Comparison of ENCODE assay signal across 17 cellular contexts in the genomic region with DNA sequence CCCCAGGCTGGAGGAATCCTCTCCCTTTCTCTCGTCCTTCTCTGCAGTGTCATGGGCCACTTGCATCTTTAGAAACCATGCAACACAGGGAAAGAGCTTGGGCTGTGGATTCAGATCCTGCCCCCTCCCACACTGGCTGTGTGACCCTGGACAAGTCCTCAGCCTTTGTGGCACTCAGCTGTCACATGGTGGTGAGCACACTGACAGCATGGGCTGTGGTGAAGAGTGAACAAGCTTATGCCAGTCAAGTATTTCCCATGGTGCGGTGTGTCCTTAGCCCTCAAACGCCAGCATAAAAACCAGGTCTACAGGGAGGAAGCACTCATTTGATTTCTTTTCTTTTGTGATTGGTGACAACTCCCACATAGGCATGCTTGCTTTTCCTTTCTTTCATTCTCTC.
DNase-seq lines count a peak whose midpoint lies in the region; ATAC-seq and TF ChIP-seq lines count a peak whose summit lies in the region.
"Had no signal": no experiment of that assay in that cellular context is flagged by ENCODE, and none has a peak within 500 bp of the region (broad histone marks: within the 10 kb centered on the region; RNA-seq: fewer than 3 reads in every experiment).

No MANE protein-coding gene starts in this region.

- H3K4me3 Mint-ChIP-seq in activated CD4-positive, alpha-beta T cell treated with anti-CD3 and anti-CD28 coated beads, Interleukin-2, amount 10 ng/mL, durations not matched to agents 24 days and 14 days = no peak overlapping the region
- no peak overlapping the region for H3K4me3 Mint-ChIP-seq in activated naive CD8-positive, alpha-beta T cell treated with anti-CD3 and anti-CD28 coated beads, Interleukin-2, amount 10 ng/mL, durations not matched to agents 7 days and 5 days
- H3K4me3 Mint-ChIP-seq: IgD-negative memory B cell had no signal

- in situ Hi-C loops in GM13976 (cut with MboI; ENCODE audit: low sequenced_read_pairs, unreplicated experiment) = no loop called here

- intact Hi-C loops in activated CD4-positive, alpha-beta T cell treated with anti-CD3 and anti-CD28 coated beads, Interleukin-2, amount 10 ng/mL, durations not matched to agents 24 days and 14 days (cut with micrococcal nuclease) = no loop called here
- intact Hi-C loops in cardiac septum (cut with DNase I) (no loop called here), left cardiac atrium (cut with DNase I) (no loop called here)

- POLR2A ChIA-PET in activated naive CD8-positive, alpha-beta T cell treated with anti-CD3 and anti-CD28 coated beads, Interleukin-2, amount 10 ng/mL, durations not matched to agents 7 days and 5 days (lab: Charles Lee) = interaction anchor here (0.7 kb wide), 1 partner anchor 1632 kb away, joined by 4 read pairs; no protein-coding TSS in a partner anchor

- peaks cover 8% of the 10 kb centered on the region for H3K4me1 Mint-ChIP-seq in activated CD4-positive, alpha-beta T cell treated with anti-CD3 and anti-CD28 coated beads, Interleukin-2, amount 10 ng/mL, durations not matched to agents 24 days and 14 days
- peaks cover 9% of the 10 kb centered on the region for H3K4me1 Mint-ChIP-seq in activated naive CD8-positive, alpha-beta T cell treated with anti-CD3 and anti-CD28 coated beads, Interleukin-2, amount 10 ng/mL, durations not matched to agents 7 days and 5 days

- peaks cover 10% of the 10 kb centered on the region for H3K9me3 Mint-ChIP-seq in activated CD4-positive, alpha-beta T cell treated with anti-CD3 and anti-CD28 coated beads, Interleukin-2, amount 10 ng/mL, durations not matched to agents 24 days and 14 days
- no peaks in the 10 kb centered on the region for H3K9me3 Mint-ChIP-seq in activated naive CD8-positive, alpha-beta T cell treated with anti-CD3 and anti-CD28 coated beads, Interleukin-2, amount 10 ng/mL, durations not matched to agents 7 days and 5 days

- H3K27ac Mint-ChIP-seq in activated CD4-positive, alpha-beta T cell treated with anti-CD3 and anti-CD28 coated beads, Interleukin-2, amount 10 ng/mL, durations not matched to agents 24 days and 14 days = peak overlapping the region; percentile 42
- no peak overlapping the region for H3K27ac Mint-ChIP-seq in activated naive CD8-positive, alpha-beta T cell treated with anti-CD3 and anti-CD28 coated beads, Interleukin-2, amount 10 ng/mL, durations not matched to agents 7 days and 5 days
- H3K27ac Mint-ChIP-seq: IgD-negative memory B cell had no signal

- TF ChIP-seq CTCF in GM13976 (IDR thresholded peaks at IDR 0.05; ENCODE audit: borderline replicate concordance, control extremely low read depth, extremely low read depth, insufficient read depth, missing control alignments) = no peak

- H3K27me3 Mint-ChIP-seq in activated CD4-positive, alpha-beta T cell treated with anti-CD3 and anti-CD28 coated beads, Interleukin-2, amount 10 ng/mL, durations not matched to agents 24 days and 14 days = no peaks in the 10 kb centered on the region
- no peaks in the 10 kb centered on the region for H3K27me3 Mint-ChIP-seq in activated naive CD8-positive, alpha-beta T cell treated with anti-CD3 and anti-CD28 coated beads, Interleukin-2, amount 10 ng/mL, durations not matched to agents 7 days and 5 days
- H3K27me3 Mint-ChIP-seq: IgD-negative memory B cell had no signal

- DNase-seq in activated CD4-positive, alpha-beta T cell treated with anti-CD3 and anti-CD28 coated beads, Interleukin-2, amount 10 ng/mL, durations not matched to agents 24 days and 14 days = peak; percentile 58
- no peak for DNase-seq in activated CD4-positive, alpha-beta T cell treated with anti-CD3 and anti-CD28 coated beads for 1 hour
- DNase-seq in cardiac septum (ENCODE audit: low spot score) = peak; percentile 38
- DNase-seq in left cardiac atrium = no peak
- no peak for DNase-seq in activated naive CD8-positive, alpha-beta T cell treated with anti-CD3 and anti-CD28 coated beads, Interleukin-2, amount 10 ng/mL, durations not matched to agents 7 days and 5 days
- DNase-seq in GM13976 (ENCODE audit: low spot score) = no peak
- no peak for DNase-seq in SW 1271 (lab: John Stamatoyannopoulos, UW)
- DNase-seq: EL, GF-D8, NCI-H1105, NCI-H146, NCI-H2029, NCI-H226, NCI-H510A treated with DMSO at 0.1 percent for 48 hours, NCI-H748 treated with DMSO at 0.1 percent for 48 hours had no signal

- peaks cover 2% of the 10 kb centered on the region for H3K36me3 Mint-ChIP-seq in activated CD4-positive, alpha-beta T cell treated with anti-CD3 and anti-CD28 coated beads, Interleukin-2, amount 10 ng/mL, durations not matched to agents 24 days and 14 days (ENCODE audit: low read depth)
- no peaks in the 10 kb centered on the region for H3K36me3 Mint-ChIP-seq in activated naive CD8-positive, alpha-beta T cell treated with anti-CD3 and anti-CD28 coated beads, Interleukin-2, amount 10 ng/mL, durations not matched to agents 7 days and 5 days

- ATAC-seq in left cardiac atrium = no peak
- ATAC-seq in activated naive CD8-positive, alpha-beta T cell treated with anti-CD3 and anti-CD28 coated beads, Interleukin-2, amount 10 ng/mL, durations not matched to agents 7 days and 5 days (ENCODE audit: low read depth) = peak; percentile 18
- ATAC-seq: Panc1 had no signal

Comparison
In these comparisons a context has a peak if more than half of its experiments do, and no peak if none do; other contexts are left out.
1. DNase-seq: peak in activated CD4-positive, alpha-beta T cell treated with anti-CD3 and anti-CD28 coated beads, Interleukin-2, amount 10 ng/mL, durations not matched to agents 24 days and 14 days (single experiment) and cardiac septum (single experiment); none in activated CD4-positive, alpha-beta T cell treated with anti-CD3 and anti-CD28 coated beads for 1 hour (single experiment), left cardiac atrium (single experiment), activated naive CD8-positive, alpha-beta T cell treated with anti-CD3 and anti-CD28 coated beads, Interleukin-2, amount 10 ng/mL, durations not matched to agents 7 days and 5 days (single experiment), GM13976 (single experiment) and SW 1271 (0 of 2).